Comparison of ENCODE assay signal across 13 cellular contexts in the genomic region with DNA sequence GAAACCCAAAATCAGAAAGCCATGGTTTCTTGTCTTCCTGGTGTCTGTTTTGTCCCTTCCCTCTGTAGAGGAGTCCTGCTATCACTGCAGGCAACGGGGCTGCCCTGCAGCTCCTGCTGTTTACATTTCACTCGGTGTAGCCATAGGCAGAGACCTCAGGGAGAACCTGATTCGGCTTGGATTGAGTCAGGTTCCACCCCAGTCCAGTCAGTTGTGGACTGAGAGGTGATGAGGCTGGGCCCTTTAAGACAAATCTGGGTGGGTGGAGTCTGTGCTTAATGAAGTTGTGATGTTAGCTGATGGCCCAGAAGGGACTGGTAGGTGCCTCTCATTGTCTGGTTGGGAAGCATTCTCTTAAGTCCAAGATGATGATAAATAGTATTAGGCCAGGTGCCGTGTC. TPM values are rescaled to one million over a fixed set of nuclear protein-coding genes. Genes with fewer than 3 reads are reported as not detected.
DNase-seq lines count a peak whose midpoint lies in the region; ATAC-seq and TF ChIP-seq lines count a peak whose summit lies in the region.
"Had no signal": no experiment of that assay in that cellular context is flagged by ENCODE, and none has a peak within 500 bp of the region (broad histone marks: within the 10 kb centered on the region; RNA-seq: fewer than 3 reads in every experiment).

No MANE protein-coding gene starts in this region.

- H3K27ac ChIP-seq in C4-2B, result peak overlapping the region; percentile 99
- peak overlapping the region; percentile 76 to 86 (median 80) for H3K27ac ChIP-seq in esophagus muscularis mucosa (replicated peaks in 1 of 4)
- H3K27ac ChIP-seq in psoas muscle, result peak overlapping the region; percentile 36
- no peak overlapping the region for H3K27ac ChIP-seq in foreskin keratinocyte
- H3K27ac ChIP-seq in ovary, result no peak overlapping the region
- H3K27ac ChIP-seq: neutrophil had no signal

- TF ChIP-seq CTCF in C4-2B (conservative IDR thresholded peaks at IDR 0.05) (no peak), esophagus muscularis mucosa (IDR thresholded peaks at IDR 0.05) (no peak), psoas muscle (IDR thresholded peaks at IDR 0.05) (no peak), foreskin keratinocyte (conservative IDR thresholded peaks at IDR 0.05) (no peak), ovary (IDR thresholded peaks at IDR 0.05) (no peak)

- H3K4me1 ChIP-seq in esophagus muscularis mucosa, result peaks cover 62 to 99% (median 97%) of the 10 kb centered on the region in 4 donors
- H3K4me1 ChIP-seq in psoas muscle, result peaks cover 6% of the 10 kb centered on the region
- H3K4me1 ChIP-seq in foreskin keratinocyte, result peaks cover 33% of the 10 kb centered on the region
- H3K4me1 ChIP-seq in ovary (ENCODE audit: insufficient read depth), result peaks cover 18% of the 10 kb centered on the region

- peak; percentile 18 for DNase-seq in NCI-H69 (lab: John Stamatoyannopoulos, UW)
- DNase-seq in esophagus muscularis mucosa (ENCODE audit: extremely low spot score), result no peak
- no peak for DNase-seq in psoas muscle
- no peak for DNase-seq in foreskin keratinocyte
- DNase-seq in ovary, result no peak
- no peak for DNase-seq in LoVo (ENCODE audit: low spot score)
- DNase-seq: CD4-positive, alpha-beta memory T cell; Karpas-422; NCI-H2107 had no signal

- no peaks in the 10 kb centered on the region for H3K9me3 ChIP-seq in esophagus muscularis mucosa
- no peaks in the 10 kb centered on the region for H3K9me3 ChIP-seq in psoas muscle
- H3K9me3 ChIP-seq in ovary, result no peaks in the 10 kb centered on the region
- H3K9me3 ChIP-seq: neutrophil, tibial nerve had no signal

- H3K4me3 ChIP-seq in esophagus muscularis mucosa, result no peak overlapping the region
- no peak overlapping the region for H3K4me3 ChIP-seq in psoas muscle
- no peak overlapping the region for H3K4me3 ChIP-seq in ovary
- H3K4me3 ChIP-seq: tibial nerve had no signal

- H3K36me3 ChIP-seq in esophagus muscularis mucosa, result no peaks in the 10 kb centered on the region
- H3K36me3 ChIP-seq in psoas muscle (ENCODE audit: insufficient read depth in 1 of 2, low read depth in 1 of 2), result no peaks in the 10 kb centered on the region
- H3K36me3 ChIP-seq in ovary, result no peaks in the 10 kb centered on the region
- H3K36me3 ChIP-seq: neutrophil, tibial nerve had no signal

- TF ChIP-seq EP300 in esophagus muscularis mucosa (IDR thresholded peaks at IDR 0.05), result no peak
- no peak for TF ChIP-seq EP300 in ovary (IDR thresholded peaks at IDR 0.05)

- ATAC-seq in psoas muscle, result no peak
- no peak for ATAC-seq in foreskin keratinocyte
- ATAC-seq in HG02852 (IDR thresholded peaks at IDR 0.05; ENCODE audit: unreplicated experiment), result no peak

- intact Hi-C loops in esophagus muscularis mucosa (cut with DNase I) (no loop called here), psoas muscle (cut with DNase I) (no loop called here), ovary (cut with DNase I) (no loop called here)

- TF ChIP-seq POLR2A in esophagus muscularis mucosa (IDR thresholded peaks at IDR 0.05; ENCODE audit: low read depth) (no peak), ovary (IDR thresholded peaks at IDR 0.05) (no peak)

- H3K27me3 ChIP-seq in esophagus muscularis mucosa (no peaks in the 10 kb centered on the region), psoas muscle (ENCODE audit: insufficient read depth in 3 of 3, low read length in 2 of 3) (no peaks in the 10 kb centered on the region), foreskin keratinocyte (no peaks in the 10 kb centered on the region), ovary (no peaks in the 10 kb centered on the region)
- H3K27me3 ChIP-seq: neutrophil, tibial nerve had no signal

- WGBS in esophagus muscularis mucosa, result 49% methylated on average over 4 of the region's 4 CpGs
- 72 to 80% (median 77%) methylated on average over 4 of the region's 4 CpGs for WGBS in psoas muscle, 3 donors
- WGBS in ovary, 3 donors, result 81 to 91% (median 84%) methylated on average over 4 of the region's 4 CpGs

RNA-seq across cellular contexts. Expression of a gene that starts 35.7 kb away (rescaled TPM):
- 100 to 1,000 TPM in 2 of 4 donors, 10 to 100 TPM in 2; 61.9 to 114 (median 89.9) TPM for total RNA-seq in esophagus muscularis mucosa
- 10 to 100 TPM; 11.6 to 17.9 (median 15.4) TPM for total RNA-seq in psoas muscle
- 10 to 100 TPM in 2 of 3 donors, 1 to 10 TPM in 1; 6.4 to 14.7 (median 11.0) TPM for polyA plus RNA-seq in psoas muscle
- total RNA-seq in foreskin keratinocyte, result 399 and 593 TPM in 2 replicates
- polyA plus RNA-seq in foreskin keratinocyte, result 317 and 485 TPM in 2 replicates
- total RNA-seq in ovary, result 100 to 1,000 TPM in 5 of 7 donors, 10 to 100 TPM in 2; 51.9 to 141 (median 126) TPM
- polyA plus RNA-seq in ovary, result 100 to 1,000 TPM in 1 of 2 donors, 10 to 100 TPM in 1; 78.6 to 190 TPM

Comparison
In these comparisons a context has a peak if more than half of its experiments do, and no peak if none do; other contexts are left out.
1. H3K27ac ChIP-seq: peak in C4-2B (single experiment), esophagus muscularis mucosa (4 of 4) and psoas muscle (single experiment); none in foreskin keratinocyte (single experiment) and ovary (0 of 2).